ENCODE assay signal across 8 cellular contexts in genomic region chr1:149792502-149792901, GRCh38. TPM values are rescaled to one million over a fixed set of nuclear protein-coding genes. Genes with fewer than 3 reads are reported as not detected.
DNase-seq lines count a peak whose midpoint lies in the region; ATAC-seq and TF ChIP-seq lines count a peak whose summit lies in the region.
"Not testable (repeated sequence)": the region's sequence is repeated elsewhere in the genome, so short reads cannot be mapped to it uniquely, and the experiment has no call there.

No MANE protein-coding gene starts in this region.

- peak; percentile 58 for TF ChIP-seq CTCF in GM13976 (IDR thresholded peaks at IDR 0.05; ENCODE audit: borderline replicate concordance, control extremely low read depth, extremely low read depth, insufficient read depth, missing control alignments)
- TF ChIP-seq CTCF in WI38 (IDR thresholded peaks at IDR 0.05; ENCODE audit: low read depth, low read length): peak; percentile 39
- TF ChIP-seq CTCF in brain microvascular endothelial cell (IDR thresholded peaks at IDR 0.05; ENCODE audit: low read depth, low read length, missing control alignments): peak; percentile 24
- TF ChIP-seq CTCF in prostate gland (IDR thresholded peaks at IDR 0.05): peak in 1 of 4 experiments; percentile 47

- H3K36me3 ChIP-seq in brain microvascular endothelial cell (replicated peaks); prostate gland; aorta (ENCODE audit: control insufficient read depth in 1 of 2, insufficient read depth in 2 of 2, low read length in 1 of 2): not testable (repeated sequence)

- H3K27me3 ChIP-seq in brain microvascular endothelial cell (replicated peaks); prostate gland (replicated peaks; ENCODE audit: insufficient read depth); aorta (ENCODE audit: control insufficient read depth in 1 of 2, insufficient read depth in 2 of 2, low read length in 1 of 2): not testable (repeated sequence)

- H3K4me3 ChIP-seq in WI38 (ENCODE audit: low read depth, low read length) (peak overlapping the region; percentile 53), brain microvascular endothelial cell (ENCODE audit: low read depth, low read length) (peak overlapping the region; percentile 55), prostate gland (peak overlapping the region; percentile 49 to 50), aorta (ENCODE audit: low read length in 2 of 2) (peak overlapping the region in 1 of 2 donors; percentile 42)

- peak; percentile 60 for DNase-seq in GM13976 (ENCODE audit: low spot score)
- DNase-seq in NCI-H1105 treated with DMSO at 0.1 percent for 48 hours (lab: John Stamatoyannopoulos, UW): peak; percentile 52
- DNase-seq in brain microvascular endothelial cell: peak; percentile 21
- peak; percentile 3 to 28 for DNase-seq in hippocampal formation (lab: John Stamatoyannopoulos, UW)
- not testable (repeated sequence) for DNase-seq in prostate gland (ENCODE audit: low spot score)
- DNase-seq in aorta: peak; percentile 71 to 80

- TF ChIP-seq POLR2A in prostate gland (IDR thresholded peaks at IDR 0.05): not testable (repeated sequence)

- intact Hi-C loops in prostate gland (cut with DNase I); aorta (cut with DNase I): not testable (repeated sequence)

- not testable (repeated sequence) for H3K9me3 ChIP-seq in prostate gland; aorta (ENCODE audit: control insufficient read depth, low read length)

- under 1% methylated on average over 22 of the region's 36 CpGs for WGBS in prostate gland
- 0% methylated on average over 17 to 33 of the region's 36 CpGs for WGBS in aorta, 2 donors

- H3K27ac ChIP-seq in brain microvascular endothelial cell: not testable (repeated sequence)
- peak overlapping the region; percentile 82 to 92 for H3K27ac ChIP-seq in prostate gland
- H3K27ac ChIP-seq in aorta (ENCODE audit: low read depth in 1 of 2, low read length in 2 of 2): peak overlapping the region in 1 of 2 donors; percentile 7

- H3K4me1 ChIP-seq in prostate gland (replicated peaks); aorta (ENCODE audit: control insufficient read depth in 1 of 2, insufficient read depth in 2 of 2, low read length in 2 of 2): not testable (repeated sequence)

- ATAC-seq in HG02852 (IDR thresholded peaks at IDR 0.05; ENCODE audit: unreplicated experiment) (peak; percentile 68), aorta (ENCODE audit: low FRiP score) (peak; percentile 96)

- in situ Hi-C loops in GM13976 (cut with MboI; ENCODE audit: low sequenced_read_pairs, unreplicated experiment); brain microvascular endothelial cell (cut with HindIII; ENCODE audit: low pct_ligation_motif_present, low sequenced_read_pairs): not testable (repeated sequence)

RNA-seq across cellular contexts. Expression of gene FCGR1A, which starts 10.0 kb away (rescaled TPM):
- total RNA-seq in prostate gland (1 to 10 TPM in 1 of 2 donors, under 1 TPM in 1; 0.32 to 7.6 TPM), aorta (10 to 100 TPM; 15.9 to 45.0 TPM)
- polyA plus RNA-seq in aorta: 10 to 100 TPM; 12.5 to 25.2 TPM
